Comparison of ENCODE assay signal across 1 cellular context in genomic region chr6:11211235-11211634, GRCh38.
TF ChIP-seq lines count a peak whose summit lies in the region.

No MANE protein-coding gene starts in this region.

TF ChIP-seq in WTC11, 78 proteins besides CTCF, POLR2A, EP300 and RAD21 (continued from another document):
- no peak for TF ChIP-seq ATF6 (CRISPR knock-in tag; IDR thresholded peaks at IDR 0.05)
- no peak for TF ChIP-seq E2F1 (CRISPR knock-in tag; IDR thresholded peaks at IDR 0.05)
- no peak for TF ChIP-seq ZNF232 (CRISPR knock-in tag; IDR thresholded peaks at IDR 0.05)
- TF ChIP-seq CREM (CRISPR knock-in tag; IDR thresholded peaks at IDR 0.05), result no peak
- no peak for TF ChIP-seq EMX1 (CRISPR knock-in tag; IDR thresholded peaks at IDR 0.05)
- TF ChIP-seq ZMAT4 (CRISPR knock-in tag; IDR thresholded peaks at IDR 0.05), result no peak
- no peak for TF ChIP-seq E2F5 (CRISPR knock-in tag; IDR thresholded peaks at IDR 0.05)
- TF ChIP-seq CBFB (CRISPR knock-in tag; IDR thresholded peaks at IDR 0.05; ENCODE audit: low read depth), result no peak
- TF ChIP-seq ZNF317 (CRISPR knock-in tag; IDR thresholded peaks at IDR 0.05; ENCODE audit: borderline replicate concordance, low read depth), result no peak
- TF ChIP-seq ZNF425 (CRISPR knock-in tag; conservative IDR thresholded peaks at IDR 0.05), result no peak
- no peak for TF ChIP-seq CDX4 (CRISPR knock-in tag; IDR thresholded peaks at IDR 0.05; ENCODE audit: borderline replicate concordance)
- TF ChIP-seq IRF1 (CRISPR knock-in tag; IDR thresholded peaks at IDR 0.05), result no peak
TF ChIP-seq in WTC11: peak in this region for 0.
